Comparison of ENCODE assay signal across 8 cellular contexts in genomic region chr7:63925626-63926460, GRCh38.
DNase-seq lines count a peak whose midpoint lies in the region; ATAC-seq and TF ChIP-seq lines count a peak whose summit lies in the region.

No MANE protein-coding gene starts in this region.

- ATAC-seq in GM18858 (IDR thresholded peaks at IDR 0.05; ENCODE audit: unreplicated experiment), result peak; percentile 67
- ATAC-seq in gastrocnemius medialis, result peak; percentile 96 to 97
- ATAC-seq in GM19467 (IDR thresholded peaks at IDR 0.05; ENCODE audit: unreplicated experiment), result no peak

- intact Hi-C loops in gastrocnemius medialis (cut with DNase I; ENCODE audit: low total_unique reads) (no loop called here), uterus (cut with DNase I; ENCODE audit: low total_unique reads) (no loop called here)

- TF ChIP-seq CTCF in gastrocnemius medialis (IDR thresholded peaks at IDR 0.05 in 4 of 5, conservative IDR thresholded peaks at IDR 0.05 in 1 of 5) (no peak), uterus (IDR thresholded peaks at IDR 0.05) (no peak)

- peak; percentile 95 for DNase-seq in NCI-H82 (lab: John Stamatoyannopoulos, UW)
- peak; percentile 87 to 89 for DNase-seq in activated T-cell treated with anti-CD3 and anti-CD28 coated beads, Interleukin-2, amount 50 U/mL, for 48 hours
- peak; percentile 68 for DNase-seq in germinal center (ENCODE audit: low spot score)
- DNase-seq in gastrocnemius medialis, result peak; percentile 82 to 83
- peak; percentile 58 to 93 for DNase-seq in uterus
- no peak for DNase-seq in NCI-H446 (lab: John Stamatoyannopoulos, UW)

- H3K4me1 ChIP-seq in gastrocnemius medialis, result peaks cover 0 to 6% of the 10 kb centered on the region in 2 donors
- H3K4me1 ChIP-seq in uterus, result peaks cover 0 to 5% of the 10 kb centered on the region in 2 donors

- no peaks in the 10 kb centered on the region for H3K36me3 ChIP-seq in gastrocnemius medialis
- no peaks in the 10 kb centered on the region for H3K36me3 ChIP-seq in uterus

- TF ChIP-seq POLR2A in gastrocnemius medialis (IDR thresholded peaks at IDR 0.05) (peak in 1 of 2 donors; percentile 14), uterus (IDR thresholded peaks at IDR 0.05) (no peak)

- in situ Hi-C loops in gastrocnemius medialis (cut with MboI; ENCODE audit: low sequenced_read_pairs in 4 of 4), result no loop called here

- peak overlapping the region; percentile 46 to 76 (median 64) for H3K4me3 ChIP-seq in gastrocnemius medialis
- peak overlapping the region; percentile 42 to 76 for H3K4me3 ChIP-seq in uterus

- H3K9me3 ChIP-seq in gastrocnemius medialis (no peaks in the 10 kb centered on the region), uterus (no peaks in the 10 kb centered on the region)

- peak overlapping the region; percentile 69 to 89 (median 80) for H3K27ac ChIP-seq in gastrocnemius medialis
- H3K27ac ChIP-seq in uterus, result peak overlapping the region; percentile 57 to 94

- H3K27me3 ChIP-seq in gastrocnemius medialis (no peaks in the 10 kb centered on the region), uterus (no peaks in the 10 kb centered on the region)

Comparison
In these comparisons a context has a peak if more than half of its experiments do, and no peak if none do; other contexts are left out.
1. DNase-seq: peak in NCI-H82 (single experiment), activated T-cell treated with anti-CD3 and anti-CD28 coated beads, Interleukin-2, amount 50 U/mL, for 48 hours (2 of 2), germinal center (single experiment), gastrocnemius medialis (2 of 2) and uterus (2 of 2); none in NCI-H446 (0 of 2).